Comparison of ENCODE assay signal across 11 cellular contexts in genomic region chr15:59232476-59232875, GRCh38. TPM values are rescaled to one million over a fixed set of nuclear protein-coding genes. Genes with fewer than 3 reads are reported as not detected.
DNase-seq lines count a peak whose midpoint lies in the region; ATAC-seq, FAIRE-seq and TF ChIP-seq lines count a peak whose summit lies in the region.
"Had no signal": no experiment of that assay in that cellular context is flagged by ENCODE, and none has a peak within 500 bp of the region (broad histone marks: within the 10 kb centered on the region; RNA-seq: fewer than 3 reads in every experiment).

No MANE protein-coding gene starts in this region.

- intact Hi-C loops in vagina (cut with DNase I): no loop called here

- no peak overlapping the region for H3K4me3 Mint-ChIP-seq in stimulated activated effector memory CD8-positive, alpha-beta T cell treated with anti-CD3 and anti-CD28 coated beads, Interleukin-12 subunit alpha, Interleukin-12 subunit beta, amount 100 ng/mL, for 72 hours
- H3K4me3 Mint-ChIP-seq: T-helper 1 cell treated with Interleukin-12 subunit alpha and Interleukin-12 subunit beta and Interleukin-4 antibody, amounts not matched to agents 30 μg/mL and 1 μg/mL, for 36 hours had no signal

- H3K4me3 ChIP-seq in bronchial epithelial cell (ENCODE audit: low read depth, low read length): no peak overlapping the region
- H3K4me3 ChIP-seq in vagina: no peak overlapping the region
- H3K4me3 ChIP-seq: lung had no signal

- H3K27ac Mint-ChIP-seq in stimulated activated effector memory CD8-positive, alpha-beta T cell treated with anti-CD3 and anti-CD28 coated beads, Interleukin-12 subunit alpha, Interleukin-12 subunit beta, amount 100 ng/mL, for 72 hours: no peak overlapping the region
- H3K27ac Mint-ChIP-seq: T-helper 1 cell treated with Interleukin-12 subunit alpha and Interleukin-12 subunit beta and Interleukin-4 antibody, amounts not matched to agents 30 μg/mL and 1 μg/mL, for 36 hours had no signal

- peak overlapping the region; percentile 9 for H3K27ac ChIP-seq in vagina
- H3K27ac ChIP-seq in substantia nigra (ENCODE audit: low read depth, low read length, poor library complexity, severe bottlenecking): no peak overlapping the region

- peaks cover 4% of the 10 kb centered on the region for H3K36me3 ChIP-seq in bronchial epithelial cell (ENCODE audit: control insufficient read depth, insufficient read depth, low read length)
- H3K36me3 ChIP-seq in vagina: no peaks in the 10 kb centered on the region

- FAIRE-seq in bronchial epithelial cell (lab: Jason Lieb, UNC): no peak

- H3K36me3 Mint-ChIP-seq in stimulated activated effector memory CD8-positive, alpha-beta T cell treated with anti-CD3 and anti-CD28 coated beads, Interleukin-12 subunit alpha, Interleukin-12 subunit beta, amount 100 ng/mL, for 72 hours: no peaks in the 10 kb centered on the region

- no peaks in the 10 kb centered on the region for H3K9me3 ChIP-seq in vagina

- TF ChIP-seq CTCF in bronchial epithelial cell (IDR thresholded peaks at IDR 0.05; ENCODE audit: insufficient read depth, low read length, severe bottlenecking) (no peak), vagina (IDR thresholded peaks at IDR 0.05) (no peak)

- H3K4me1 Mint-ChIP-seq in stimulated activated effector memory CD8-positive, alpha-beta T cell treated with anti-CD3 and anti-CD28 coated beads, Interleukin-12 subunit alpha, Interleukin-12 subunit beta, amount 100 ng/mL, for 72 hours: no peaks in the 10 kb centered on the region

- H3K4me1 ChIP-seq in vagina: peaks cover 16% of the 10 kb centered on the region

- H3K27me3 ChIP-seq in bronchial epithelial cell (ENCODE audit: control insufficient read depth, insufficient read depth, low read length) (no peaks in the 10 kb centered on the region), vagina (no peaks in the 10 kb centered on the region)

- DNase-seq in LHCN-M2 (ENCODE audit: low read depth) (peak; percentile 85), bronchial epithelial cell (ENCODE audit: low read depth) (peak; percentile 80), iris pigment epithelial cell (ENCODE audit: low read depth) (peak; percentile 90), vagina (ENCODE audit: extremely low spot score in 2 of 2) (no peak), substantia nigra (lab: John Stamatoyannopoulos, UW) (no peak), OCI-M2 (lab: John Stamatoyannopoulos, UW; ENCODE audit: unreplicated experiment) (no peak)
- no peak for DNase-seq in stimulated activated effector memory CD8-positive, alpha-beta T cell treated with anti-CD3 and anti-CD28 coated beads, Interleukin-12 subunit alpha, Interleukin-12 subunit beta, amount 100 ng/mL, for 72 hours (ENCODE audit: low spot score in 2 of 2)
- DNase-seq: Karpas-422, NCI-H524 had no signal

- no peak for ATAC-seq in stimulated activated effector memory CD8-positive, alpha-beta T cell treated with anti-CD3 and anti-CD28 coated beads, Interleukin-12 subunit alpha, Interleukin-12 subunit beta, amount 100 ng/mL, for 72 hours

- no peaks in the 10 kb centered on the region for H3K9me3 Mint-ChIP-seq in stimulated activated effector memory CD8-positive, alpha-beta T cell treated with anti-CD3 and anti-CD28 coated beads, Interleukin-12 subunit alpha, Interleukin-12 subunit beta, amount 100 ng/mL, for 72 hours
- H3K9me3 Mint-ChIP-seq: T-helper 1 cell treated with Interleukin-12 subunit alpha and Interleukin-12 subunit beta and Interleukin-4 antibody, amounts not matched to agents 30 μg/mL and 1 μg/mL, for 36 hours had no signal

- no peak for TF ChIP-seq POLR2A in vagina (IDR thresholded peaks at IDR 0.05)

RNA-seq across cellular contexts. Expression of gene LDHAL6B, which starts 25.8 kb away (rescaled TPM):
- not detected in 2 replicates for total RNA-seq in LHCN-M2 (2014; rRNA removed)
- not detected for polyA plus RNA-seq in LHCN-M2 (2012)
- not detected in 2 replicates for total RNA-seq in bronchial epithelial cell
- not detected for total RNA-seq in vagina
- total RNA-seq: lung had no signal

Comparison
In these comparisons a context has a peak if more than half of its experiments do, and no peak if none do; other contexts are left out.
1. DNase-seq: peak in LHCN-M2 (single experiment), bronchial epithelial cell (single experiment) and iris pigment epithelial cell (single experiment); none in vagina (0 of 2), substantia nigra (0 of 49), stimulated activated effector memory CD8-positive, alpha-beta T cell treated with anti-CD3 and anti-CD28 coated beads, Interleukin-12 subunit alpha, Interleukin-12 subunit beta, amount 100 ng/mL, for 72 hours (0 of 2) and OCI-M2 (single experiment).